In the genomic region with DNA sequence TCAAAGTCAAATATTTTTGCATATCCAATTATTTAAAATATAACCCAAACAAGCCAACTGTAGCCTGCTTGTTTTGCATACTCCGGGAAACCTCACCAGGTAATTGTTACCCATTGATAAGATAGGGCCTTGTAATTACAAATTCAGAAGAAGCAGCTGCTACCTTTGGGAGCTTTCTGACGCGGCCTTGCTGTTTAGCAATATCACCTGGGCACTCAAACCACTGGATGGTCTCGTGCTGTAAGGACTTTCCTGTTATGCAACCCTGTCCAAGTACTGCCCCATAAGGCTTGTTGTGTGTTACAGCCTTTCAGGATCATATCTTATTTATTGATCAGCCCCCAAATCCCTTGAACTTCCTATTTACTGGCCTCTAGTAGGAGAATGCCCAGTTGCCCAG, we compare ENCODE assay signal across 21 cellular contexts.
"Had no signal": no experiment of that assay in that cellular context is flagged by ENCODE, and none has a peak within 500 bp of the region (broad histone marks: within the 10 kb centered on the region; RNA-seq: fewer than 3 reads in every experiment).

No MANE protein-coding gene starts in this region.

- DNase-seq: effector CD8-positive, alpha-beta T cell; endodermal cell; foreskin fibroblast; gastrocnemius medialis; head of caudate nucleus; left ventricle myocardium superior; lower lobe of right lung; natural killer cell; occipital lobe; ovary; posterior cingulate gyrus; psoas muscle; right cardiac atrium; sigmoid colon; stimulated activated CD4-positive, alpha-beta T cell treated with anti-CD3 and anti-CD28 coated beads, Interleukin-2, amount 100 ng/mL, for 24 hours; stimulated activated CD4-positive, alpha-beta T cell treated with anti-CD3 and anti-CD28 coated beads, Interleukin-4, amount 100 ng/mL, for 24 hours; stimulated activated naive CD4-positive, alpha-beta T cell treated with Interleukin-2 at 50 U/mL for 16 hours; stomach; thyroid gland had no signal

- ATAC-seq: esophagus mucosa; gastrocnemius medialis; left ventricle myocardium superior; lower lobe of right lung; natural killer cell; psoas muscle; right cardiac atrium; stimulated activated effector memory CD8-positive, alpha-beta T cell treated with anti-CD3 and anti-CD28 coated beads, Interleukin-12 subunit alpha, Interleukin-12 subunit beta, amount 100 ng/mL, for 72 hours had no signal
